20 cellular contexts compared by ENCODE assay signal in genomic region chr18:42765225-42765624, GRCh38.
"Had no signal": no experiment of that assay in that cellular context is flagged by ENCODE, and none has a peak within 500 bp of the region (broad histone marks: within the 10 kb centered on the region; RNA-seq: fewer than 3 reads in every experiment).

No MANE protein-coding gene starts in this region.

- DNase-seq: activated CD4-positive, alpha-beta T cell treated with anti-CD3 and anti-CD28 coated beads for 36 hours; activated CD4-positive, alpha-beta T cell treated with anti-CD3 and anti-CD28 coated beads, Interleukin-2, amount 50 U/mL, for 48 hours; activated naive CD4-positive, alpha-beta T cell; activated naive CD8-positive, alpha-beta T cell treated with anti-CD3 and anti-CD28 coated beads for 36 hours; activated T-cell treated with anti-CD3 and anti-CD28 coated beads for 4 hours; amniotic stem cell; central memory CD4-positive, alpha-beta T cell; erythroblast; foreskin melanocyte; heart right ventricle; left lung; mammary epithelial cell; midbrain; occipital lobe; stimulated activated CD4-positive, alpha-beta T cell treated with anti-CD3 and anti-CD28 coated beads, Interleukin-2, amount 100 ng/mL, for 24 hours; stimulated activated naive CD4-positive, alpha-beta T cell treated with Interleukin-2 at 50 U/mL for 16 hours; T-helper 2 cell; tibial artery had no signal

- H3K27ac ChIP-seq: heart right ventricle, left lung, tibial artery had no signal

- H3K4me1 ChIP-seq: heart right ventricle, left lung, tibial artery had no signal

- H3K27me3 ChIP-seq: heart right ventricle, left lung, tibial artery had no signal

- H3K36me3 ChIP-seq: heart right ventricle, left lung, tibial artery had no signal

- H3K9me3 ChIP-seq: left lung, tibial artery had no signal

- H3K4me3 ChIP-seq: heart right ventricle, left lung, tibial artery had no signal

- FAIRE-seq: colon, urothelium cell line had no signal
